1 cellular context compared by ENCODE assay signal in the genomic region with DNA sequence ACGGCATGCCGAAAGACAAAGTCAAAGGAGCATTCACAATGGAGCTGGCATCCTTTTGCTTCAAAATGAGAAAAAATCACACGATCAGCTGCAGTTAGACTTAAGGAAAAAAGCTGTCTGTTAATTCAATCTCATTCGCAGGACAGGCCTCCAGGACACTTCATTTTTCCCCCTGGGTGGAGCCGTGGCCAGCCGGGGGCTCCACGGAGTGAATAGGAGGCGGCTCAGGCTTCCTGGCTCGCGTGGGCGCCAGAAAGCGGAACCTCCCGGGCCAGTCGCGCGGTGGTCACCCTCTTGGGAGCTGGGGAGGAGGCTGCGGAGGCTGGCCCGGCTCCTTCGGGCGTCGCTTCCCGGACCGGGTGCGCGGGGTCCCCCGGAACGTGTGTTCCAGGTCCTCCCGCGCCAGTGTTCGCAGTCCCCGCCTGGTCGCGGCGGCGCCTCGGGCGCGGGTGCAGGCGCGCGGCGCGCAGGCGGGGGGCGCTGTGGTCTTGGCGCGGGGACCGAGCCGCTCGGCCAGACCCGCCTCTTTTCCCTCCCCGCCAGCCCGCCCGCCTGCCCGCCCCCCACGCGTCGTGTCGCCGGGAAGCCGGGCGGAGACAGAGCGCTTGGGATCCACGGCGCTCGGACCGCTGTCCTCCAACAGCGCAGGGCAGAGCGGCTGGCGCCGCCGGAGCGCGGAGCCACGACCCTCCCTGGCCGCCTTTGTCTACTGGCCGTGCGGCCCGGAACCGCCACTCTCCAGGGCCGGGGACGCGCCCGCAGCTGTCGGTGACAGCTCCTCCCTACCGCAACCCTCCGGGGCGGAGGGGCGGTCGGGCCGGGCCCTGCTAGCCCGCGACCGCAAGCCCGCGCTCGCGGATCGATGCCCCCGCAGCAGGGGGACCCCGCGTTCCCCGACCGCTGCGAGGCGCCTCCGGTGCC.
TF ChIP-seq lines count a peak whose summit lies in the region.

A gene (plus strand): TSS at position 599 of the 921 bp plus-strand sequence. CDS start 264 bp downstream, at position 863.

TF ChIP-seq in IMR-90, 13 proteins besides CTCF, POLR2A, EP300 and RAD21:
- no peak; the same call in 1 of the 2 replicates for TF ChIP-seq MAZ (IDR thresholded peaks at IDR 0.05; ENCODE audit: borderline replicate concordance, low read depth, low read length)
- TF ChIP-seq MXI1 (IDR thresholded peaks at IDR 0.05; ENCODE audit: borderline replicate concordance, low read depth, low read length): 0 out of 2 replicates have a peak, but pooled peaks have one; percentile 3
- TF ChIP-seq SMC3 (IDR thresholded peaks at IDR 0.05; ENCODE audit: low read depth, low read length): peak; percentile 40
TF ChIP-seq in IMR-90: peak in this region for 2.
